Comparison of ENCODE assay signal across 25 cellular contexts in the genomic region with DNA sequence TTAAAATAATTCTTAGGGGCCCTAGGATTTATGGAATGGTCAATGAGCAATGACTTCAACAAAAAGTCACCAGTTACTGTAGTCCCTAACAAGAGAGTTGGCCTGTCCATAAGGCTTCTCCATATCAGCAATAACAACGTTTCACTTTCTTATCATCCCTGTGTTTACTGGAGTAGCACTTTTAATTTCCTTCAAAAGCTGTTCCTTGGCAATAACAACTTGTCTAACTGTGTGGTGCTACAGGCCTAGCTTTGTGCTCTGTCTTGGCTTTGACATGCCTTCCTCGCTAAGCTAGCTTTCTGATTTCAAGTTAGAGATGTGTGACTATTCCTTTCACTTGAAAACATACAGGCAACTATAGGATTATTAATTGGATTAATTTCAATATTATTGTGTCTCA.
"Had no signal": no experiment of that assay in that cellular context is flagged by ENCODE, and none has a peak within 500 bp of the region (broad histone marks: within the 10 kb centered on the region; RNA-seq: fewer than 3 reads in every experiment).

No MANE protein-coding gene starts in this region.

- H3K9me3 ChIP-seq: adrenal gland had no signal

- H3K4me3 ChIP-seq: adrenal gland had no signal

- H3K27me3 ChIP-seq: adrenal gland had no signal

- ATAC-seq: PC-3, T-helper 17 cell, WTC11 had no signal

- H3K36me3 ChIP-seq: adrenal gland had no signal

- H3K4me3 Mint-ChIP-seq: activated CD4-positive, alpha-beta T cell treated with anti-CD3 and anti-CD28 coated beads, Interleukin-2, amount 10 ng/mL, durations not matched to agents 24 days and 14 days; activated naive CD8-positive, alpha-beta T cell treated with anti-CD3 and anti-CD28 coated beads, Interleukin-2, amount 10 ng/mL, durations not matched to agents 7 days and 5 days; activated T-cell treated with anti-CD3 and anti-CD28 coated beads, Interleukin-2, amount 50 U/mL, for 4 hours; activated T-helper 17 cell treated with anti-CD3 and anti-CD28 coated beads, Interleukin-2, amount 50 U/mL, for 72 hours; central memory CD8-positive, alpha-beta T cell; T-helper 17 cell; WTC11 had no signal

- DNase-seq: activated CD4-positive, alpha-beta T cell treated with anti-CD3 and anti-CD28 coated beads, Interleukin-2, amount 10 ng/mL, durations not matched to agents 24 days and 14 days; activated CD4-positive, alpha-beta T cell treated with anti-CD3 and anti-CD28 coated beads, Interleukin-2, amount 50 U/mL, for 48 hours; activated CD4-positive, CD25-positive, alpha-beta regulatory T cell treated with anti-CD3 and anti-CD28 coated beads, Interleukin-2, amount 50 U/mL, for 72 hours; activated CD8-positive, alpha-beta memory T cell treated with anti-CD3 and anti-CD28 coated beads for 24 hours; activated gamma-delta T cell; activated naive CD4-positive, alpha-beta T cell treated with anti-CD3 and anti-CD28 coated beads, Interleukin-2, amount 50 U/mL, for 16 hours; activated naive CD8-positive, alpha-beta T cell treated with anti-CD3 and anti-CD28 coated beads, Interleukin-2, amount 10 ng/mL, durations not matched to agents 7 days and 5 days; activated T-cell treated with anti-CD3 and anti-CD28 coated beads, Interleukin-2, amount 50 U/mL, for 4 hours; adrenal gland; anterior cingulate cortex; Kasumi-1; KBM-7; NCI-H1048; NCI-H146; NCI-H187 treated with DMSO at 0.1 percent for 48 hours; NCI-H2081 treated with DMSO at 0.1 percent for 48 hours; NCI-H446; NCI-H524; PC-3; SIG-M5; T-helper 17 cell; T-helper 9 cell had no signal

- H3K27ac Mint-ChIP-seq: activated CD4-positive, alpha-beta T cell treated with anti-CD3 and anti-CD28 coated beads, Interleukin-2, amount 10 ng/mL, durations not matched to agents 24 days and 14 days; activated naive CD8-positive, alpha-beta T cell treated with anti-CD3 and anti-CD28 coated beads, Interleukin-2, amount 10 ng/mL, durations not matched to agents 7 days and 5 days; activated T-helper 17 cell treated with anti-CD3 and anti-CD28 coated beads, Interleukin-2, amount 50 U/mL, for 72 hours; T-helper 17 cell; WTC11 had no signal

- H3K9me3 Mint-ChIP-seq: activated naive CD8-positive, alpha-beta T cell treated with anti-CD3 and anti-CD28 coated beads, Interleukin-2, amount 10 ng/mL, durations not matched to agents 7 days and 5 days; central memory CD8-positive, alpha-beta T cell; WTC11 had no signal

- H3K27ac ChIP-seq: adrenal gland had no signal

- H3K27me3 Mint-ChIP-seq: activated CD4-positive, alpha-beta T cell treated with anti-CD3 and anti-CD28 coated beads, Interleukin-2, amount 10 ng/mL, durations not matched to agents 24 days and 14 days; activated naive CD8-positive, alpha-beta T cell treated with anti-CD3 and anti-CD28 coated beads, Interleukin-2, amount 10 ng/mL, durations not matched to agents 7 days and 5 days; activated T-helper 17 cell treated with anti-CD3 and anti-CD28 coated beads, Interleukin-2, amount 50 U/mL, for 72 hours; central memory CD8-positive, alpha-beta T cell; T-helper 17 cell had no signal

- H3K4me1 ChIP-seq: adrenal gland had no signal
